In the genomic region with DNA sequence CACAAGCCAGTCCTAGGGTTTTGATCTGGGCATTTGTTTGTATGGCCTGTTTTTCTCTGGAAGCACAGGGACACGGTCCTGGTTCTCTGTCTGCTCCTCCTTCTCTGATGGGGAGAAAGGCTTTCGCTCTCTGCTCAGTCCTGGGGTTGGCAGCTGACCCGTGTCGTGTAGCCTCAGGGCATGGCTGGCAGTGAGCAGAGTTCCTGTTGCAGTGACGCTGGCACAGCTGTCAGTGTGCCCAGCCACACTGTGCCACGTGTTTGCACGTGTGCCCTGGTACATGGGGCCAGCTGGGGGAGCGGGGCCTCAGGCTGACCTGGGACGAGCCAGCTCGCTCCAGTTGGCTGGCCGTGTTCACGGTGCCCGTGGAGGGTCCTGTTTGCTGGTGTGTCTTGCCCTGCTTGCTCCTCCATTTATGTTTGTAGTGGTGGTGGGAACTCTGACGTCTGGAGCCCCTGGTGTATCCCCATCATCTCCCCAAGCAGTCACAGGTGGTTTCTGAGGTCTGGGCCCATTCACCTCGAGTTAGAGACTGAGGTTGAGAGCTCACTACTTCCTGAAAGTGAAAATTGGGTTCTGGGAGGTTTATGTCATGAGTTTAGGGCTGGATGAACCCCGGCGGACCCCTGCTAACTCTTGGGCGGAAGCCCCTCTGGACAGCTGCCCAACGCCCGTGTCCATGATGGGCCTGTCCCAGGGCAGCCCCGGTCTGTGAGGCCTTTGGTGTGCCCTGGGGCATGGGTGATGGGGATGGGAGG, we compare ENCODE assay signal across 16 cellular contexts. TPM values are rescaled to one million over a fixed set of nuclear protein-coding genes. Genes with fewer than 3 reads are reported as not detected.
DNase-seq lines count a peak whose midpoint lies in the region; ATAC-seq and TF ChIP-seq lines count a peak whose summit lies in the region.
"Had no signal": no experiment of that assay in that cellular context is flagged by ENCODE, and none has a peak within 500 bp of the region (broad histone marks: within the 10 kb centered on the region; RNA-seq: fewer than 3 reads in every experiment).

No MANE protein-coding gene starts in this region.

- WGBS in heart right ventricle, 2 donors = 74 to 83% methylated on average over 21 of the region's 21 CpGs

- H3K27ac ChIP-seq in heart right ventricle (peak overlapping the region in 8 of 10 donors; percentile 15 to 58 (median 52)), vagina (no peak overlapping the region)
- H3K27ac ChIP-seq: transverse colon had no signal

- DNase-seq in activated T-cell treated with anti-CD3 and anti-CD28 coated beads, Interleukin-2, amount 50 U/mL, for 72 hours = peak in 1 of 2 donors; percentile 39
- DNase-seq in activated T-cell treated with anti-CD3 and anti-CD28 coated beads, Interleukin-2, amount 50 U/mL, for 24 hours = no peak
- DNase-seq in heart right ventricle (peak; percentile 53 to 69), NCI-H1048 (lab: John Stamatoyannopoulos, UW) (no peak), vagina (ENCODE audit: extremely low spot score in 2 of 2) (no peak)
- DNase-seq: activated CD4-positive, alpha-beta T cell treated with anti-CD3 and anti-CD28 coated beads for 36 hours; NCI-H1436; NCI-H524; stimulated activated CD4-positive, alpha-beta T cell treated with anti-CD3 and anti-CD28 coated beads, Interleukin-12 subunit alpha, Interleukin-12 subunit beta, amount 100 ng/mL, for 4 hours had no signal

- no peak for TF ChIP-seq POLR2A in vagina (IDR thresholded peaks at IDR 0.05)

- H3K9me3 ChIP-seq in heart right ventricle (no peaks in the 10 kb centered on the region), vagina (no peaks in the 10 kb centered on the region)
- H3K9me3 ChIP-seq: transverse colon had no signal

- H3K27me3 ChIP-seq in heart right ventricle = no peaks in the 10 kb centered on the region
- H3K27me3 ChIP-seq in vagina = no peaks in the 10 kb centered on the region
- H3K27me3 ChIP-seq: transverse colon had no signal

- no peak overlapping the region for H3K4me3 Mint-ChIP-seq in activated T-cell treated with anti-CD3 and anti-CD28 coated beads, Interleukin-2, amount 50 U/mL, for 72 hours
- no peak overlapping the region for H3K4me3 Mint-ChIP-seq in activated T-cell treated with anti-CD3 and anti-CD28 coated beads, Interleukin-2, amount 50 U/mL, for 24 hours
- H3K4me3 Mint-ChIP-seq in stimulated activated memory B cell treated with anti-CD40 and anti-IgM and Interleukin-4, amounts not matched to agents 10 μg/mL and 1 μg/mL and 100 μg/mL, for 72 hours = no peak overlapping the region
- H3K4me3 Mint-ChIP-seq: activated CD4-positive, alpha-beta T cell treated with anti-CD3 and anti-CD28 coated beads for 36 hours; brain; neural crest cell; T-helper 1 cell treated with Interleukin-12 subunit alpha and Interleukin-12 subunit beta and Interleukin-4 antibody, amounts not matched to agents 30 μg/mL and 1 μg/mL, for 36 hours had no signal

- intact Hi-C loops in heart right ventricle (cut with DNase I) (loop anchor here in 1 of 10 donors (10.0 kb wide), 1 partner anchor 340 kb away; a partner anchor contains a TSS), vagina (cut with DNase I) (no loop called here)

- H3K36me3 ChIP-seq in heart right ventricle = peaks cover 0 to 93% (median 30%) of the 10 kb centered on the region in 9 donors
- H3K36me3 ChIP-seq in vagina = peaks cover 0 to 44% of the 10 kb centered on the region in 2 donors

- H3K4me1 Mint-ChIP-seq in activated T-cell treated with anti-CD3 and anti-CD28 coated beads, Interleukin-2, amount 50 U/mL, for 72 hours (ENCODE audit: low read depth) = peaks cover 14% of the 10 kb centered on the region
- H3K4me1 Mint-ChIP-seq in activated T-cell treated with anti-CD3 and anti-CD28 coated beads, Interleukin-2, amount 50 U/mL, for 24 hours (ENCODE audit: low read depth) = peaks cover 5% of the 10 kb centered on the region
- H3K4me1 Mint-ChIP-seq in stimulated activated memory B cell treated with anti-CD40 and anti-IgM and Interleukin-4, amounts not matched to agents 10 μg/mL and 1 μg/mL and 100 μg/mL, for 72 hours = peaks cover 18% of the 10 kb centered on the region
- H3K4me1 Mint-ChIP-seq: activated CD4-positive, alpha-beta T cell treated with anti-CD3 and anti-CD28 coated beads for 36 hours; brain; neural crest cell had no signal

- peak; percentile 62 to 74 for ATAC-seq in activated T-cell treated with anti-CD3 and anti-CD28 coated beads, Interleukin-2, amount 50 U/mL, for 72 hours (replicated peaks in 1 of 2)
- ATAC-seq in heart right ventricle = peak; percentile 82 to 96 (median 88)
- ATAC-seq in stimulated activated memory B cell treated with anti-CD40 and anti-IgM and Interleukin-4, amounts not matched to agents 10 μg/mL and 1 μg/mL and 100 μg/mL, for 72 hours = peak; percentile 31
- ATAC-seq: activated CD4-positive, alpha-beta T cell treated with anti-CD3 and anti-CD28 coated beads for 36 hours; Panc1 had no signal

- TF ChIP-seq CTCF in heart right ventricle (IDR thresholded peaks at IDR 0.05) = no peak
- TF ChIP-seq CTCF in vagina (IDR thresholded peaks at IDR 0.05) = no peak

- no peaks in the 10 kb centered on the region for H3K27me3 Mint-ChIP-seq in activated T-cell treated with anti-CD3 and anti-CD28 coated beads, Interleukin-2, amount 50 U/mL, for 72 hours (ENCODE audit: low read depth)
- H3K27me3 Mint-ChIP-seq in activated T-cell treated with anti-CD3 and anti-CD28 coated beads, Interleukin-2, amount 50 U/mL, for 24 hours = no peaks in the 10 kb centered on the region
- H3K27me3 Mint-ChIP-seq in stimulated activated memory B cell treated with anti-CD40 and anti-IgM and Interleukin-4, amounts not matched to agents 10 μg/mL and 1 μg/mL and 100 μg/mL, for 72 hours = no peaks in the 10 kb centered on the region
- H3K27me3 Mint-ChIP-seq: activated CD4-positive, alpha-beta T cell treated with anti-CD3 and anti-CD28 coated beads for 36 hours; brain had no signal

- no peak overlapping the region for H3K27ac Mint-ChIP-seq in activated T-cell treated with anti-CD3 and anti-CD28 coated beads, Interleukin-2, amount 50 U/mL, for 72 hours
- H3K27ac Mint-ChIP-seq in activated T-cell treated with anti-CD3 and anti-CD28 coated beads, Interleukin-2, amount 50 U/mL, for 24 hours = no peak overlapping the region
- H3K27ac Mint-ChIP-seq in stimulated activated memory B cell treated with anti-CD40 and anti-IgM and Interleukin-4, amounts not matched to agents 10 μg/mL and 1 μg/mL and 100 μg/mL, for 72 hours = peak overlapping the region; percentile 49
- H3K27ac Mint-ChIP-seq: activated CD4-positive, alpha-beta T cell treated with anti-CD3 and anti-CD28 coated beads for 36 hours; activated T-helper 2 cell treated with anti-CD3 and anti-CD28 coated beads, Interferon-gamma antibody, Interleukin-2, Interleukin-4, amounts not matched to agents 10 μg/mL and 5 μg/mL and 100 μg/mL, durations not matched to agents 14 hours and 24 hours and 36 hours; T-helper 1 cell treated with Interleukin-12 subunit alpha and Interleukin-12 subunit beta and Interleukin-4 antibody, amounts not matched to agents 30 μg/mL and 1 μg/mL, for 36 hours had no signal

- peaks cover 2 to 14% of the 10 kb centered on the region in 2 donors for H3K36me3 Mint-ChIP-seq in activated T-cell treated with anti-CD3 and anti-CD28 coated beads, Interleukin-2, amount 50 U/mL, for 72 hours (ENCODE audit: insufficient read depth in 2 of 2)
- H3K36me3 Mint-ChIP-seq in activated T-cell treated with anti-CD3 and anti-CD28 coated beads, Interleukin-2, amount 50 U/mL, for 24 hours (ENCODE audit: low read depth) = peaks cover 81% of the 10 kb centered on the region
- H3K36me3 Mint-ChIP-seq in stimulated activated memory B cell treated with anti-CD40 and anti-IgM and Interleukin-4, amounts not matched to agents 10 μg/mL and 1 μg/mL and 100 μg/mL, for 72 hours = peaks cover 60% of the 10 kb centered on the region

- H3K4me3 ChIP-seq in heart right ventricle = no peak overlapping the region
- no peak overlapping the region for H3K4me3 ChIP-seq in vagina
- H3K4me3 ChIP-seq: transverse colon had no signal

- H3K4me1 ChIP-seq in heart right ventricle = peaks cover 0 to 18% (median 7%) of the 10 kb centered on the region in 9 donors
- peaks cover 4% of the 10 kb centered on the region for H3K4me1 ChIP-seq in vagina
- H3K4me1 ChIP-seq: transverse colon had no signal

- H3K9me3 Mint-ChIP-seq in activated T-cell treated with anti-CD3 and anti-CD28 coated beads, Interleukin-2, amount 50 U/mL, for 72 hours = no peaks in the 10 kb centered on the region
- H3K9me3 Mint-ChIP-seq in activated T-cell treated with anti-CD3 and anti-CD28 coated beads, Interleukin-2, amount 50 U/mL, for 24 hours = no peaks in the 10 kb centered on the region
- H3K9me3 Mint-ChIP-seq in stimulated activated memory B cell treated with anti-CD40 and anti-IgM and Interleukin-4, amounts not matched to agents 10 μg/mL and 1 μg/mL and 100 μg/mL, for 72 hours = no peaks in the 10 kb centered on the region
- H3K9me3 Mint-ChIP-seq: activated T-helper 2 cell treated with anti-CD3 and anti-CD28 coated beads, Interferon-gamma antibody, Interleukin-2, Interleukin-4, amounts not matched to agents 10 μg/mL and 5 μg/mL and 100 μg/mL, durations not matched to agents 14 hours and 24 hours and 36 hours; brain; neural crest cell; T-helper 1 cell treated with Interleukin-12 subunit alpha and Interleukin-12 subunit beta and Interleukin-4 antibody, amounts not matched to agents 30 μg/mL and 1 μg/mL, for 36 hours had no signal

RNA-seq across cellular contexts. Expression of a gene that starts 10.2 kb away (rescaled TPM):
- 10 to 100 TPM; 37.6 to 40.5 TPM for total RNA-seq in activated T-cell treated with anti-CD3 and anti-CD28 coated beads, Interleukin-2, amount 50 U/mL, for 72 hours
- total RNA-seq in heart right ventricle (10 to 100 TPM; 32.8 to 52.2 (median 38.5) TPM), vagina (25.8 TPM)
- 10 to 100 TPM; 19.5 to 23.8 TPM for polyA plus RNA-seq in heart right ventricle

RNA-seq across cellular contexts. Expression of a gene that starts 19.6 kb away (rescaled TPM):
- total RNA-seq in activated T-cell treated with anti-CD3 and anti-CD28 coated beads, Interleukin-2, amount 50 U/mL, for 72 hours = 10 to 100 TPM; 71.5 to 76.8 TPM
- 10 to 100 TPM; 60.1 to 83.0 (median 72.8) TPM for total RNA-seq in heart right ventricle
- 100 to 1,000 TPM in 1 of 2 donors, 10 to 100 TPM in 1; 50.6 to 119 TPM for polyA plus RNA-seq in heart right ventricle
- 90.1 TPM for total RNA-seq in vagina

RNA-seq across cellular contexts. Expression of a gene that starts 23.4 kb away (rescaled TPM):
- under 1 TPM in 1 of 2 donors, not detected in 1; 0.22 TPM for total RNA-seq in activated T-cell treated with anti-CD3 and anti-CD28 coated beads, Interleukin-2, amount 50 U/mL, for 72 hours
- total RNA-seq in heart right ventricle (not detected), vagina (not detected)
- under 1 TPM; 0.32 to 0.59 TPM for polyA plus RNA-seq in heart right ventricle
- total RNA-seq: activated T-helper 2 cell treated with anti-CD3 and anti-CD28 coated beads, Interferon-gamma antibody, Interleukin-2, Interleukin-4, amounts not matched to agents 10 μg/mL and 5 μg/mL and 100 μg/mL, durations not matched to agents 14 hours and 24 hours and 36 hours; neural crest cell; transverse colon had no signal

RNA-seq across cellular contexts. Expression of a gene that starts 53.6 kb away (rescaled TPM):
- 1 to 10 TPM; 2.7 to 8.2 TPM for total RNA-seq in activated T-cell treated with anti-CD3 and anti-CD28 coated beads, Interleukin-2, amount 50 U/mL, for 72 hours
- total RNA-seq in heart right ventricle (10 to 100 TPM; 10.2 to 25.4 (median 14.7) TPM), vagina (7.4 TPM)
- 10 to 100 TPM in 1 of 2 donors, 1 to 10 TPM in 1; 5.6 to 10.3 TPM for polyA plus RNA-seq in heart right ventricle

Comparison
In these comparisons a context has a peak if more than half of its experiments do, and no peak if none do; other contexts are left out.
1. ATAC-seq: peak in every context shown above with its lines; median percentile 88 in heart right ventricle; 68 in activated T-cell treated with anti-CD3 and anti-CD28 coated beads, Interleukin-2, amount 50 U/mL, for 72 hours; 31 in stimulated activated memory B cell treated with anti-CD40 and anti-IgM and Interleukin-4, amounts not matched to agents 10 μg/mL and 1 μg/mL and 100 μg/mL, for 72 hours.
2. DNase-seq: peak in heart right ventricle (2 of 2); none in activated T-cell treated with anti-CD3 and anti-CD28 coated beads, Interleukin-2, amount 50 U/mL, for 24 hours (single experiment), NCI-H1048 (single experiment) and vagina (0 of 2).